1 cellular context compared by ENCODE assay signal in the genomic region with DNA sequence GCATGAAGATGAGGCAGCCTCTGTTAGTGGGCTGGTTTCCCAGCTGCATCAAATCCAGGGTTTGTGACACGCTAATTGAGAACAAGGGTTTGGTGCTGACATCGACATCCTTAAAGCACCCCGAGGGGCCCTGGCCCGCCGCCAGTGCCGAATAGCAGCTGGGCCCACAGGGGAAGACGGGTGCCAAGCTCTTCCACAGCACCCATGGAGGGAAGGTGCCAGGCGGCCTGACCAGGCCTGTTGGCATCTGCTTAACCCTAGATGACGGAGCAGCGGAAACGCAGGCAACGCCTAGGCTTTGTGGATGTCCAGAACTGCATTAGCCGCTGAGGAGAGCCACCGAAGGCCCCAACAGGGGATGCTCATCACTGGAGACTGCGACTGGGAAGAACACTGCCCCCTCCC.
TF ChIP-seq lines count a peak whose summit lies in the region.

No MANE protein-coding gene starts in this region.

TF ChIP-seq in HepG2, 621 proteins besides CTCF, POLR2A, EP300 and RAD21:
- TF ChIP-seq KDM1A (CRISPR knock-in tag; IDR thresholded peaks at IDR 0.05) (no peak), GPN1 (CRISPR knock-in tag; IDR thresholded peaks at IDR 0.05; ENCODE audit: borderline replicate concordance) (no peak), CHD2 (IDR thresholded peaks at IDR 0.05; ENCODE audit: low read depth, low read length) (no peak), EZH2 (conservative IDR thresholded peaks at IDR 0.05; ENCODE audit: low read depth, low read length) (no peak), ZBTB1 (CRISPR knock-in tag; IDR thresholded peaks at IDR 0.05; ENCODE audit: borderline replicate concordance) (no peak), AGO2 (optimal IDR thresholded peaks at IDR 0.05; ENCODE audit: low read depth, low read length) (peak; percentile 63)
